Comparison of ENCODE assay signal across 2 cellular contexts in the genomic region with DNA sequence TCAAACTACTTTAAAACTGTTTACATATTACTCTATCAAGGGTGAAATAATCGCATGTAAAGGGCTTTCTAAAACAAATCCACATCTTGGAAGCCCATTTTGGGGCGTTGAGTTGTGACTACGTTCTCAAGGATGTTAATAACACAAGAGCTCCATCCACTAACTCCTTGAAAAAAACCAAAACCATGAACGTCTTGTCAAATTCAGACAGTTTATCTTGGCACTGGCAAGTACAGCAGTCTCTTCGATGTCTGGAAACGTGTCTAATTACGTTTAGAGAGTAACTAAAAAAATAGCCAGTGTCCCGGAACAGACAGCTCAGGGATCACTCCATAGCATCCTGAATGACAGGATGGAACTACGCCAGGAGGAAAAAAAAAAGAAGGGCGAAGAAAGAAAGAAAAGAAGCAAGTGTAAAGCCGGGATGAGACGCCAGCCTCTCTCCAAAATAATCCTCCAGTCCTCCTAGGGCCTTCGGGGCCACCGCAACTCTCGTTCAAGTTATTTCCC.
TF ChIP-seq lines count a peak whose summit lies in the region.

No MANE protein-coding gene starts in this region.

TF ChIP-seq in A549, 52 proteins besides CTCF, POLR2A, EP300 and RAD21 (continued from another document):
- no peak for TF ChIP-seq MAX (IDR thresholded peaks at IDR 0.05)

TF ChIP-seq in HEK293, 187 proteins besides CTCF, POLR2A, EP300 and RAD21 (continued from another document):
- TF ChIP-seq, protein P1, sequence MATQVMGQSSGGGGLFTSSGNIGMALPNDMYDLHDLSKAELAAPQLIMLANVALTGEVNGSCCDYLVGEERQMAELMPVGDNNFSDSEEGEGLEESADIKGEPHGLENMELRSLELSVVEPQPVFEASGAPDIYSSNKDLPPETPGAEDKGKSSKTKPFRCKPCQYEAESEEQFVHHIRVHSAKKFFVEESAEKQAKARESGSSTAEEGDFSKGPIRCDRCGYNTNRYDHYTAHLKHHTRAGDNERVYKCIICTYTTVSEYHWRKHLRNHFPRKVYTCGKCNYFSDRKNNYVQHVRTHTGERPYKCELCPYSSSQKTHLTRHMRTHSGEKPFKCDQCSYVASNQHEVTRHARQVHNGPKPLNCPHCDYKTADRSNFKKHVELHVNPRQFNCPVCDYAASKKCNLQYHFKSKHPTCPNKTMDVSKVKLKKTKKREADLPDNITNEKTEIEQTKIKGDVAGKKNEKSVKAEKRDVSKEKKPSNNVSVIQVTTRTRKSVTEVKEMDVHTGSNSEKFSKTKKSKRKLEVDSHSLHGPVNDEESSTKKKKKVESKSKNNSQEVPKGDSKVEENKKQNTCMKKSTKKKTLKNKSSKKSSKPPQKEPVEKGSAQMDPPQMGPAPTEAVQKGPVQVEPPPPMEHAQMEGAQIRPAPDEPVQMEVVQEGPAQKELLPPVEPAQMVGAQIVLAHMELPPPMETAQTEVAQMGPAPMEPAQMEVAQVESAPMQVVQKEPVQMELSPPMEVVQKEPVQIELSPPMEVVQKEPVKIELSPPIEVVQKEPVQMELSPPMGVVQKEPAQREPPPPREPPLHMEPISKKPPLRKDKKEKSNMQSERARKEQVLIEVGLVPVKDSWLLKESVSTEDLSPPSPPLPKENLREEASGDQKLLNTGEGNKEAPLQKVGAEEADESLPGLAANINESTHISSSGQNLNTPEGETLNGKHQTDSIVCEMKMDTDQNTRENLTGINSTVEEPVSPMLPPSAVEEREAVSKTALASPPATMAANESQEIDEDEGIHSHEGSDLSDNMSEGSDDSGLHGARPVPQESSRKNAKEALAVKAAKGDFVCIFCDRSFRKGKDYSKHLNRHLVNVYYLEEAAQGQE (tag by site-specific recombination; IDR thresholded peaks at IDR 0.05), result no peak
- TF ChIP-seq ZNF248 (tag by site-specific recombination; IDR thresholded peaks at IDR 0.05) (no peak), ZNF654 (tag by site-specific recombination; IDR thresholded peaks at IDR 0.05; ENCODE audit: low read depth) (no peak), BCL11A (tag by site-specific recombination; IDR thresholded peaks at IDR 0.05; ENCODE audit: low read depth) (0 out of 2 replicates have a peak, but pooled peaks have one; percentile 46), INSM2 (tag by site-specific recombination; IDR thresholded peaks at IDR 0.05) (0 out of 2 replicates have a peak, but pooled peaks have one; percentile 28), ZFP37 (tag by site-specific recombination; IDR thresholded peaks at IDR 0.05) (no peak), ZNF174 (tag by site-specific recombination; IDR thresholded peaks at IDR 0.05) (no peak), ZNF366 (tag by site-specific recombination; conservative IDR thresholded peaks at IDR 0.05) (peak; percentile 68), ZNF530 (tag by site-specific recombination; IDR thresholded peaks at IDR 0.05; ENCODE audit: low read depth) (no peak), ZNF626 (tag by site-specific recombination; IDR thresholded peaks at IDR 0.05) (no peak), ZNF791 (tag by site-specific recombination; IDR thresholded peaks at IDR 0.05) (no peak), ZNF391 (tag by site-specific recombination; IDR thresholded peaks at IDR 0.05; ENCODE audit: borderline replicate concordance, low read depth) (0 out of 2 replicates have a peak, but pooled peaks have one; percentile 9), ZIC2 (tag by site-specific recombination; IDR thresholded peaks at IDR 0.05) (no peak), ZBTB6 (tag by site-specific recombination; IDR thresholded peaks at IDR 0.05) (no peak), ZNF211 (tag by site-specific recombination; IDR thresholded peaks at IDR 0.05; ENCODE audit: low read depth) (no peak), GLIS2 (tag by site-specific recombination; IDR thresholded peaks at IDR 0.05) (no peak), ZNF362 (tag by site-specific recombination; IDR thresholded peaks at IDR 0.05) (peak; percentile 63; the same call in 1 of the 2 replicates), KLF9 (tag by site-specific recombination; IDR thresholded peaks at IDR 0.05; ENCODE audit: low read depth) (no peak), ZNF335 (tag by site-specific recombination; conservative IDR thresholded peaks at IDR 0.05) (peak; percentile 82), HOXC10 (CRISPR knock-in tag; IDR thresholded peaks at IDR 0.05) (no peak), ZNF561 (tag by site-specific recombination; IDR thresholded peaks at IDR 0.05; ENCODE audit: borderline replicate concordance) (no peak), ZNF629 (tag by site-specific recombination; IDR thresholded peaks at IDR 0.05) (no peak), ZBTB17 (tag by site-specific recombination; IDR thresholded peaks at IDR 0.05) (0 out of 2 replicates have a peak, but pooled peaks have one; percentile 57), ZNF645 (tag by site-specific recombination; IDR thresholded peaks at IDR 0.05) (no peak), IKZF3 (tag by site-specific recombination; IDR thresholded peaks at IDR 0.05) (peak; percentile 26; the same call in 1 of the 2 replicates), ZNF670 (tag by site-specific recombination; IDR thresholded peaks at IDR 0.05; ENCODE audit: low read depth) (no peak), ZNF140 (tag by site-specific recombination; IDR thresholded peaks at IDR 0.05) (no peak)
- TF ChIP-seq, protein P2, sequence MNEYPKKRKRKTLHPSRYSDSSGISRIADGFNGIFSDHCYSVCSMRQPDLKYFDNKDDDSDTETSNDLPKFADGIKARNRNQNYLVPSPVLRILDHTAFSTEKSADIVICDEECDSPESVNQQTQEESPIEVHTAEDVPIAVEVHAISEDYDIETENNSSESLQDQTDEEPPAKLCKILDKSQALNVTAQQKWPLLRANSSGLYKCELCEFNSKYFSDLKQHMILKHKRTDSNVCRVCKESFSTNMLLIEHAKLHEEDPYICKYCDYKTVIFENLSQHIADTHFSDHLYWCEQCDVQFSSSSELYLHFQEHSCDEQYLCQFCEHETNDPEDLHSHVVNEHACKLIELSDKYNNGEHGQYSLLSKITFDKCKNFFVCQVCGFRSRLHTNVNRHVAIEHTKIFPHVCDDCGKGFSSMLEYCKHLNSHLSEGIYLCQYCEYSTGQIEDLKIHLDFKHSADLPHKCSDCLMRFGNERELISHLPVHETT (tag by site-specific recombination; IDR thresholded peaks at IDR 0.05), result 0 out of 2 replicates have a peak, but pooled peaks have one; percentile 52
- TF ChIP-seq, protein P3, sequence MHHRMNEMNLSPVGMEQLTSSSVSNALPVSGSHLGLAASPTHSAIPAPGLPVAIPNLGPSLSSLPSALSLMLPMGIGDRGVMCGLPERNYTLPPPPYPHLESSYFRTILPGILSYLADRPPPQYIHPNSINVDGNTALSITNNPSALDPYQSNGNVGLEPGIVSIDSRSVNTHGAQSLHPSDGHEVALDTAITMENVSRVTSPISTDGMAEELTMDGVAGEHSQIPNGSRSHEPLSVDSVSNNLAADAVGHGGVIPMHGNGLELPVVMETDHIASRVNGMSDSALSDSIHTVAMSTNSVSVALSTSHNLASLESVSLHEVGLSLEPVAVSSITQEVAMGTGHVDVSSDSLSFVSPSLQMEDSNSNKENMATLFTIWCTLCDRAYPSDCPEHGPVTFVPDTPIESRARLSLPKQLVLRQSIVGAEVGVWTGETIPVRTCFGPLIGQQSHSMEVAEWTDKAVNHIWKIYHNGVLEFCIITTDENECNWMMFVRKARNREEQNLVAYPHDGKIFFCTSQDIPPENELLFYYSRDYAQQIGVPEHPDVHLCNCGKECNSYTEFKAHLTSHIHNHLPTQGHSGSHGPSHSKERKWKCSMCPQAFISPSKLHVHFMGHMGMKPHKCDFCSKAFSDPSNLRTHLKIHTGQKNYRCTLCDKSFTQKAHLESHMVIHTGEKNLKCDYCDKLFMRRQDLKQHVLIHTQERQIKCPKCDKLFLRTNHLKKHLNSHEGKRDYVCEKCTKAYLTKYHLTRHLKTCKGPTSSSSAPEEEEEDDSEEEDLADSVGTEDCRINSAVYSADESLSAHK (tag by site-specific recombination; IDR thresholded peaks at IDR 0.05), result no peak
